ENCODE assay signal across 1 cellular context in the genomic region with DNA sequence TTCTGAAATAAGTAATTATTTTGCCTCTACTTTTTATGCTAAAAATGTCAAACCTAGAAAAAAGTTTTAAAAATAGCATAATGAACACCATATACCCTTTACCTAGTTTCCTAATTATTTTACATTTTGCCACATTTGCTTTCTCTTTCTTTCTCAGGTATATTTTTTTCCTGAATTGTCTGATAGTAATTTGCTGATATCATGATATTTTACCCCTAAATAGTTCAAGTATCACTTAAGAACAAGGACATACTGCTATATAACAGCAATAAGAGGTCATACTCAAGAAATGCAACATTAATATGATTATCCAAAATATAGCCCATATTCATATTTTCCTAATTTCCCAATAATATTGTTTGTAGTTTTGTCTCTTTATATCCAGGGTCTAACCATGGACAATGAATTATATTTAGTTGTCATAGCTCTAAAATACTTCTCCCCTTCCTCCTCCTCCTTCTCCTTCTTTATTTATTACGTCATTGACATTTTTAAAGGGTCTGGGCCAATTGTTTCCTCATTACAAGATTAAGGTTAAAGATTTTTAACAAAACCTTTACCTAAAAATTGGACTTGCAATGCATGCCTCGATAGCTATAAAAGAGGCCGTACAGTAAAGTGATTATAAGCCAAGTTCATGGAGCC.
A peak's percentile ranks its signal among the peaks of the same experiment; 100 is the strongest.
TF ChIP-seq lines count a peak whose summit lies in the region.

No MANE protein-coding gene starts in this region.

TF ChIP-seq in HepG2, 621 proteins besides CTCF, POLR2A, EP300 and RAD21 (continued from another document):
- TF ChIP-seq, protein P1, sequence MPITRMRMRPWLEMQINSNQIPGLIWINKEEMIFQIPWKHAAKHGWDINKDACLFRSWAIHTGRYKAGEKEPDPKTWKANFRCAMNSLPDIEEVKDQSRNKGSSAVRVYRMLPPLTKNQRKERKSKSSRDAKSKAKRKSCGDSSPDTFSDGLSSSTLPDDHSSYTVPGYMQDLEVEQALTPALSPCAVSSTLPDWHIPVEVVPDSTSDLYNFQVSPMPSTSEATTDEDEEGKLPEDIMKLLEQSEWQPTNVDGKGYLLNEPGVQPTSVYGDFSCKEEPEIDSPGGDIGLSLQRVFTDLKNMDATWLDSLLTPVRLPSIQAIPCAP (CRISPR knock-in tag; IDR thresholded peaks at IDR 0.05; ENCODE audit: low read depth) = no peak
- TF ChIP-seq MAFK (conservative IDR thresholded peaks at IDR 0.05 in 1 of 2, IDR thresholded peaks at IDR 0.05 in 1 of 2; ENCODE audit: low read length in 2 of 2) = peak; percentile 32 to 65; a peak in 3 of 4 replicates
- TF ChIP-seq ZBTB20 (CRISPR knock-in tag; IDR thresholded peaks at IDR 0.05; ENCODE audit: borderline replicate concordance, low read depth) = no peak
